ENCODE assay signal across 15 cellular contexts in the genomic region with DNA sequence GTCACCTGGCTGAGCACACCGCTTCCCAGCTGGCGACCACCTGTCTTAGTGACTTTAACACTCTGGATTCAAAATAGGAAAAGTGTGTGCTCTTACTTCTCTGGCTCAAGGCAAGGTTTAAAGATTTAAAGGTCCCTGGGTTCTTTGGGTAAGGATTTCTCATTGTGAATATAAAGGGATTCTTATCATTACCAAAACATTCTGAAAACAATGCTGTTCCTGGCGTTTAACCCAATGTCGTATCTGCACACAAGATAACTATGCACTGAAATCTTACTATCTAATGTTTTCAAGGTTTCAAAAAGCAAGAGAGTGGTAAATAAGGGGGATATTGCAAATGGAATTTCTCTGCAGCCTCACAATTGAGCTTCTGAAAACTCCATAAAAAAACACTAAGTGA.
"Had no signal": no experiment of that assay in that cellular context is flagged by ENCODE, and none has a peak within 500 bp of the region (broad histone marks: within the 10 kb centered on the region; RNA-seq: fewer than 3 reads in every experiment).

No MANE protein-coding gene starts in this region.

- H3K9me3 ChIP-seq: SJSA1 had no signal

- DNase-seq: KBM-7, NCI-H1092, NCI-H1417 treated with DMSO at 0.1 percent for 48 hours, NCI-H1694 treated with DMSO at 0.1 percent for 48 hours, NCI-H1930, NCI-H2107, NCI-H2227 treated with DMSO at 0.1 percent for 48 hours, NCI-H524 treated with DMSO at 0.1 percent for 48 hours, NCI-H774, Right ventricle myocardium superior, RPMI8226, SIG-M5 had no signal

- H3K4me1 ChIP-seq: SJSA1 had no signal

- H3K36me3 ChIP-seq: SJSA1 had no signal

- H3K27ac ChIP-seq: HL-60, SJSA1, SK-N-MC had no signal

- H3K27me3 ChIP-seq: SJSA1 had no signal

- H3K4me3 ChIP-seq: SJSA1, SK-N-MC had no signal
